ENCODE assay signal across 15 cellular contexts in genomic region chr3:183394150-183394549, GRCh38.
"Had no signal": no experiment of that assay in that cellular context is flagged by ENCODE, and none has a peak within 500 bp of the region (broad histone marks: within the 10 kb centered on the region; RNA-seq: fewer than 3 reads in every experiment).

No MANE protein-coding gene starts in this region.

- DNase-seq: activated CD4-positive, alpha-beta T cell treated with anti-CD3 and anti-CD28 coated beads, Interleukin-2, amount 50 U/mL, for 4 hours; activated CD4-positive, CD25-positive, alpha-beta regulatory T cell treated with anti-CD3 and anti-CD28 coated beads, Interleukin-2, amount 50 U/mL, for 72 hours; activated effector memory CD4-positive, alpha-beta T cell treated with anti-CD3 and anti-CD28 coated beads, Interleukin-2, amount 50 U/mL, for 16 hours; activated T-cell treated with anti-CD3 and anti-CD28 coated beads, Interleukin-2, amount 50 U/mL, for 1 hour; anterior cingulate cortex; colonic mucosa; effector CD4-positive, alpha-beta T cell; left cardiac atrium; stimulated activated CD4-positive, alpha-beta T cell treated with anti-CD3 and anti-CD28 coated beads, Interleukin-4, amount 100 ng/mL, for 24 hours; testis had no signal

- H3K4me3 Mint-ChIP-seq: activated naive CD8-positive, alpha-beta T cell; nephron; stimulated activated naive CD8-positive, alpha-beta T cell treated with anti-CD3 and anti-CD28 coated beads, Interleukin-15, Interleukin-2, amounts not matched to agents 100 ng/mL and 50 ng/mL, for 24 hours had no signal

- H3K4me3 ChIP-seq: breast epithelium, colonic mucosa, testis had no signal

- H3K27me3 ChIP-seq: breast epithelium, colonic mucosa, testis had no signal

- H3K9me3 ChIP-seq: breast epithelium, colonic mucosa, testis had no signal

- H3K4me1 ChIP-seq: breast epithelium, colonic mucosa, testis had no signal

- H3K9me3 Mint-ChIP-seq: nephron; stimulated activated naive CD8-positive, alpha-beta T cell treated with anti-CD3 and anti-CD28 coated beads, Interleukin-15, Interleukin-2, amounts not matched to agents 100 ng/mL and 50 ng/mL, for 24 hours had no signal

- H3K27me3 Mint-ChIP-seq: activated naive CD8-positive, alpha-beta T cell had no signal

- H3K36me3 ChIP-seq: breast epithelium, colonic mucosa had no signal

- H3K27ac ChIP-seq: breast epithelium, colonic mucosa, epithelial cell of prostate, testis had no signal

- H3K36me3 Mint-ChIP-seq: activated naive CD8-positive, alpha-beta T cell had no signal

- H3K27ac Mint-ChIP-seq: activated naive CD8-positive, alpha-beta T cell; stimulated activated naive CD8-positive, alpha-beta T cell treated with anti-CD3 and anti-CD28 coated beads, Interleukin-15, Interleukin-2, amounts not matched to agents 100 ng/mL and 50 ng/mL, for 24 hours had no signal
